In genomic region chr17:17853811-17854527, GRCh38 we compare ENCODE assay signal across 17 cellular contexts. TPM values are rescaled to one million over a fixed set of nuclear protein-coding genes. Genes with fewer than 3 reads are reported as not detected.
A peak's percentile ranks its signal among the peaks of the same experiment; 100 is the strongest.
DNase-seq lines count a peak whose midpoint lies in the region; ATAC-seq and TF ChIP-seq lines count a peak whose summit lies in the region.
"Had no signal": no experiment of that assay in that cellular context is flagged by ENCODE, and none has a peak within 500 bp of the region (broad histone marks: within the 10 kb centered on the region; RNA-seq: fewer than 3 reads in every experiment).

No MANE protein-coding gene starts in this region.

- no peak for ATAC-seq in GM18861 (IDR thresholded peaks at IDR 0.05; ENCODE audit: unreplicated experiment)
- ATAC-seq: gastrocnemius medialis, sciatic nerve had no signal

- H3K9me3 Mint-ChIP-seq in T-helper 2 cell treated with Interferon-gamma antibody and Interleukin-4, amounts not matched to agents 5 μg/mL and 100 μg/mL, for 36 hours, result no peaks in the 10 kb centered on the region

- H3K27ac ChIP-seq in left ventricle myocardium inferior (replicated peaks) (peak overlapping the region; percentile 82), duodenal mucosa (ENCODE audit: low read depth, low read length) (peak overlapping the region; percentile 39), thyroid gland (peak overlapping the region; percentile 48 to 76 (median 67)), adrenal gland (peak overlapping the region in 1 of 5 donors; percentile 85)
- H3K27ac ChIP-seq: SJSA1 had no signal

- H3K4me1 ChIP-seq in left ventricle myocardium inferior, result peaks cover 69% of the 10 kb centered on the region
- peaks cover 41 to 56% of the 10 kb centered on the region in 2 donors for H3K4me1 ChIP-seq in duodenal mucosa (ENCODE audit: control insufficient read depth in 1 of 2, insufficient read depth in 2 of 2, low read length in 2 of 2)
- H3K4me1 ChIP-seq in thyroid gland, result peaks cover 69 to 81% of the 10 kb centered on the region in 2 donors
- H3K4me1 ChIP-seq in adrenal gland (replicated peaks in 1 of 2), result peaks cover 32 to 51% of the 10 kb centered on the region in 2 donors

- H3K27me3 Mint-ChIP-seq in T-helper 2 cell treated with Interferon-gamma antibody and Interleukin-4, amounts not matched to agents 5 μg/mL and 100 μg/mL, for 36 hours (ENCODE audit: low read depth), result no peaks in the 10 kb centered on the region

- DNase-seq in left ventricle myocardium inferior, result no peak
- DNase-seq in cardiac septum (ENCODE audit: low spot score), result no peak
- DNase-seq in T-helper 2 cell treated with Interferon-gamma antibody and Interleukin-4, amounts not matched to agents 5 μg/mL and 100 μg/mL, for 36 hours (ENCODE audit: low spot score), result peak; percentile 71
- DNase-seq in thyroid gland, result no peak
- DNase-seq in adrenal gland, result no peak
- DNase-seq in ACHN, result no peak
- DNase-seq: AML-193, anterior cingulate cortex, dorsolateral prefrontal cortex, gastrocnemius medialis, kidney glomerular epithelial cell, NCI-H1417 treated with DMSO at 0.1 percent for 48 hours, NCI-H524 had no signal

- intact Hi-C loops in left ventricle myocardium inferior (cut with micrococcal nuclease) (loop anchor here (5.0 kb wide), 1 partner anchor 52 kb away; no protein-coding TSS in a partner anchor), cardiac septum (cut with DNase I) (no loop called here), thyroid gland (cut with DNase I) (loop anchor here (10.0 kb wide), 1 partner anchor 181 kb away; the partner anchor contains the start of genes ATPAF2 and GID4), adrenal gland (cut with DNase I) (no loop called here)

- H3K4me3 ChIP-seq in left ventricle myocardium inferior (no peak overlapping the region), duodenal mucosa (ENCODE audit: low read depth in 1 of 2, low read length in 2 of 2) (no peak overlapping the region), thyroid gland (replicated peaks in 1 of 3) (no peak overlapping the region), adrenal gland (no peak overlapping the region)
- H3K4me3 ChIP-seq: dorsolateral prefrontal cortex, gastrocnemius medialis, SJSA1 had no signal

- no peak for TF ChIP-seq POLR2A in thyroid gland (IDR thresholded peaks at IDR 0.05)
- TF ChIP-seq POLR2A in adrenal gland (IDR thresholded peaks at IDR 0.05), result no peak

- peak overlapping the region; percentile 87 for H3K27ac Mint-ChIP-seq in T-helper 2 cell treated with Interferon-gamma antibody and Interleukin-4, amounts not matched to agents 5 μg/mL and 100 μg/mL, for 36 hours

- H3K9me3 ChIP-seq in left ventricle myocardium inferior (replicated peaks) (no peaks in the 10 kb centered on the region), duodenal mucosa (ENCODE audit: control insufficient read depth in 1 of 2, low read length in 2 of 2) (no peaks in the 10 kb centered on the region), thyroid gland (no peaks in the 10 kb centered on the region), adrenal gland (replicated peaks in 1 of 3) (no peaks in the 10 kb centered on the region)
- H3K9me3 ChIP-seq: gastrocnemius medialis, SJSA1 had no signal

- no peak overlapping the region for H3K9ac ChIP-seq in duodenal mucosa (ENCODE audit: low read depth in 1 of 2, low read length in 2 of 2)

- H3K27me3 ChIP-seq in left ventricle myocardium inferior (ENCODE audit: low read depth) (no peaks in the 10 kb centered on the region), duodenal mucosa (ENCODE audit: control insufficient read depth in 1 of 2, insufficient read depth in 2 of 2, low read length in 2 of 2) (no peaks in the 10 kb centered on the region), thyroid gland (no peaks in the 10 kb centered on the region), adrenal gland (no peaks in the 10 kb centered on the region)
- H3K27me3 ChIP-seq: dorsolateral prefrontal cortex, gastrocnemius medialis, SJSA1 had no signal

- WGBS in thyroid gland, 2 donors, result 91 to 98% methylated on average over 8 of the region's 8 CpGs
- 90 to 95% (median 91%) methylated on average over 8 of the region's 8 CpGs for WGBS in adrenal gland, 4 donors

- in situ Hi-C loops in ACHN (cut with HindIII; ENCODE audit: low pct_ligation_motif_present, low pct_unique_long_range_greater_than_20kb, low sequenced_read_pairs), result no loop called here

- peak overlapping the region; percentile 58 for H3K4me3 Mint-ChIP-seq in T-helper 2 cell treated with Interferon-gamma antibody and Interleukin-4, amounts not matched to agents 5 μg/mL and 100 μg/mL, for 36 hours

- peaks cover 64% of the 10 kb centered on the region for H3K4me1 Mint-ChIP-seq in T-helper 2 cell treated with Interferon-gamma antibody and Interleukin-4, amounts not matched to agents 5 μg/mL and 100 μg/mL, for 36 hours (ENCODE audit: low read depth)

- TF ChIP-seq CTCF in left ventricle myocardium inferior (IDR thresholded peaks at IDR 0.05; ENCODE audit: borderline replicate concordance) (no peak), thyroid gland (IDR thresholded peaks at IDR 0.05) (no peak), adrenal gland (IDR thresholded peaks at IDR 0.05) (no peak)

- peaks cover 10% of the 10 kb centered on the region for H3K36me3 Mint-ChIP-seq in T-helper 2 cell treated with Interferon-gamma antibody and Interleukin-4, amounts not matched to agents 5 μg/mL and 100 μg/mL, for 36 hours (ENCODE audit: low read depth)

- H3K36me3 ChIP-seq in left ventricle myocardium inferior (no peaks in the 10 kb centered on the region), duodenal mucosa (ENCODE audit: control insufficient read depth in 1 of 2, insufficient read depth in 2 of 2, low read length in 2 of 2) (no peaks in the 10 kb centered on the region), thyroid gland (no peaks in the 10 kb centered on the region), adrenal gland (replicated peaks in 1 of 2) (no peaks in the 10 kb centered on the region)

RNA-seq across cellular contexts. Expression of gene SREBF1, which starts 17.2 kb away (rescaled TPM):
- total RNA-seq in left ventricle myocardium inferior (10.2 TPM), cardiac septum (17.1 TPM), thyroid gland (10 to 100 TPM; 44.6 to 89.4 (median 63.0) TPM), adrenal gland (100 to 1,000 TPM; 403 to 850 (median 667) TPM)
- 100 to 1,000 TPM; 298 to 818 (median 483) TPM for polyA plus RNA-seq in adrenal gland

Comparison
In these comparisons a context has a peak if more than half of its experiments do, and no peak if none do; other contexts are left out.
1. intact Hi-C loops: an anchor here in left ventricle myocardium inferior (5.0 kb wide) and thyroid gland (10.0 kb wide); none called in cardiac septum and adrenal gland.
2. RNA of gene SREBF1, which starts 17.2 kb away (total RNA-seq): 403 to 850 TPM in adrenal gland; 44.6 to 89.4 TPM in thyroid gland, 17.1 TPM in cardiac septum (single experiment) and 10.2 TPM in left ventricle myocardium inferior (single experiment); every median in the first group is over 4 times any median in the second.